In genomic region chr15:33021806-33022389, GRCh38 we compare ENCODE assay signal across 8 cellular contexts.
DNase-seq lines count a peak whose midpoint lies in the region; ATAC-seq and TF ChIP-seq lines count a peak whose summit lies in the region.

No MANE protein-coding gene starts in this region.

- H3K27ac ChIP-seq in right cardiac atrium (ENCODE audit: low read length) (no peak overlapping the region), thoracic aorta (peak overlapping the region in 1 of 2 donors; percentile 11)

- no peaks in the 10 kb centered on the region for H3K9me3 ChIP-seq in right cardiac atrium (ENCODE audit: control insufficient read depth, low read length)
- no peaks in the 10 kb centered on the region for H3K9me3 ChIP-seq in thoracic aorta

- 23% methylated on average over 4 of the region's 4 CpGs for WGBS in right cardiac atrium

- H3K27me3 ChIP-seq in right cardiac atrium (ENCODE audit: control insufficient read depth, insufficient read depth) (no peaks in the 10 kb centered on the region), thoracic aorta (replicated peaks; ENCODE audit: insufficient read depth) (no peaks in the 10 kb centered on the region)

- H3K4me3 ChIP-seq in right cardiac atrium (ENCODE audit: low read length) (no peak overlapping the region), thoracic aorta (no peak overlapping the region)

- peak; percentile 73 for ATAC-seq in Right ventricle myocardium inferior
- peak; percentile 72 to 74 for ATAC-seq in right cardiac atrium
- peak; percentile 35 for ATAC-seq in thoracic aorta (ENCODE audit: insufficient number of reproducible peaks, low FRiP score, low read depth)

- peak; percentile 56 for TF ChIP-seq CTCF in thoracic aorta (IDR thresholded peaks at IDR 0.05)

- intact Hi-C loops in Right ventricle myocardium inferior (cut with DNase I) = loop anchor here (1.0 to 10.0 kb wide), 3 partner anchors 53 to 173 kb away; partner anchors contain the start of gene FMN1
- intact Hi-C loops in cardiac septum (cut with DNase I) = loop anchor here (5.0 kb wide), 2 partner anchors 110 to 680 kb away; no protein-coding TSS in a partner anchor
- intact Hi-C loops in right cardiac atrium (cut with DNase I) = loop anchor here in 2 of 4 donors (10.0 kb wide), 2 partner anchors 63 to 113 kb away; no protein-coding TSS in a partner anchor

- DNase-seq in Right ventricle myocardium inferior (ENCODE audit: missing footprints) (no peak), cardiac septum (ENCODE audit: low spot score) (no peak), NCI-H2081 (lab: John Stamatoyannopoulos, UW) (peak; percentile 53 to 62), amniotic epithelial cell (ENCODE audit: low read depth) (peak; percentile 42), right cardiac atrium (no peak), thoracic aorta (ENCODE audit: low spot score) (no peak), islet precursor cell (no peak), NCI-H146 (lab: John Stamatoyannopoulos, UW) (no peak)

- peaks cover 3% of the 10 kb centered on the region for H3K4me1 ChIP-seq in right cardiac atrium (ENCODE audit: control insufficient read depth, insufficient read depth, low read length)
- peaks cover 0 to 14% of the 10 kb centered on the region in 2 donors for H3K4me1 ChIP-seq in thoracic aorta (ENCODE audit: control insufficient read depth in 1 of 2, low read depth in 2 of 2)

- no peaks in the 10 kb centered on the region for H3K36me3 ChIP-seq in thoracic aorta

Comparison
In these comparisons a context has a peak if more than half of its experiments do, and no peak if none do; other contexts are left out.
1. DNase-seq: peak in NCI-H2081 (2 of 2) and amniotic epithelial cell (single experiment); none in Right ventricle myocardium inferior (single experiment), cardiac septum (single experiment), right cardiac atrium (0 of 3), thoracic aorta (single experiment), islet precursor cell (single experiment) and NCI-H146 (single experiment).
2. Peak in every context shown above with its lines, with median percentiles within 50 percentile points of each other: ATAC-seq.